11 cellular contexts compared by ENCODE assay signal in the genomic region with DNA sequence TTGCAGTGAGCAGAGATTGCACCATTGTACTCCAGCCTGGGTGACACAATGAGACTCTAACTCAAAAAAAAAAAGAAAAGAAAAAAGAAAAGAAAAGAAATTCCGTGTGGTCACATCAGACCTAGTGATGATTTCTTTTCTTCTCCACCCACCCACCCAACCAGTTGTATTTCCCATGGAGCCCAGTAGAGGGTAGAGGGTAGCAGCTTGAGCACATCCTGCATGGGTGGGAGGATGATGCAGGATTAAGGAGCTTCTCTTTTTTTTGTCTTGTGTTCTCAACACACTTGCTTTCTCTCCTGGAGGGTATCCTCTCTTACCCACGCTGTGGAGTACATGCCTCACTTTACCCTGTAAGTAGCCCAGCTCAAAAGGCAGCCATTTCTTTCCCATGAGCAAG.
DNase-seq lines count a peak whose midpoint lies in the region; ATAC-seq and TF ChIP-seq lines count a peak whose summit lies in the region.
"Had no signal": no experiment of that assay in that cellular context is flagged by ENCODE, and none has a peak within 500 bp of the region (broad histone marks: within the 10 kb centered on the region; RNA-seq: fewer than 3 reads in every experiment).

No MANE protein-coding gene starts in this region.

- peak; percentile 57 for DNase-seq in activated CD4-positive, alpha-beta T cell treated with anti-CD3 and anti-CD28 coated beads for 36 hours
- DNase-seq in activated CD4-positive, alpha-beta T cell treated with anti-CD3 and anti-CD28 coated beads, Interleukin-2, amount 50 U/mL, for 1 hour: no peak
- DNase-seq in HFF-Myc (ENCODE audit: extremely low read depth, low read depth) (no peak), SKM-1 (lab: John Stamatoyannopoulos, UW; ENCODE audit: unreplicated experiment) (peak; percentile 27), iris pigment epithelial cell (ENCODE audit: low read depth) (peak; percentile 14), DMS153 (lab: John Stamatoyannopoulos, UW) (no peak), right cardiac atrium (no peak)
- DNase-seq: NCI-H345, thyroid gland had no signal

- H3K4me1 Mint-ChIP-seq in activated CD4-positive, alpha-beta T cell treated with anti-CD3 and anti-CD28 coated beads for 36 hours: peaks cover 7% of the 10 kb centered on the region

- CTCF ChIA-PET in activated CD4-positive, alpha-beta T cell treated with anti-CD3 and anti-CD28 coated beads for 36 hours (lab: Charles Lee): interaction anchor here (0.9 to 1.8 kb wide), 3 partner anchors 275 to 468 kb away, joined by 3 to 5 read pairs (median 3); no protein-coding TSS in a partner anchor

- H3K4me1 ChIP-seq in right cardiac atrium (ENCODE audit: control insufficient read depth, insufficient read depth, low read length): no peaks in the 10 kb centered on the region
- H3K4me1 ChIP-seq: HAP-1, thyroid gland had no signal

- no peak overlapping the region for H3K4me3 Mint-ChIP-seq in activated CD4-positive, alpha-beta T cell treated with anti-CD3 and anti-CD28 coated beads for 36 hours

- peaks cover 2% of the 10 kb centered on the region for H3K27me3 Mint-ChIP-seq in activated CD4-positive, alpha-beta T cell treated with anti-CD3 and anti-CD28 coated beads for 36 hours

- no peak overlapping the region for H3K27ac Mint-ChIP-seq in activated CD4-positive, alpha-beta T cell treated with anti-CD3 and anti-CD28 coated beads for 36 hours

- H3K4me3 ChIP-seq in HFF-Myc (replicated peaks; ENCODE audit: low read depth, low read length): no peak overlapping the region
- H3K4me3 ChIP-seq in right cardiac atrium (ENCODE audit: low read length): no peak overlapping the region
- H3K4me3 ChIP-seq: HAP-1, thyroid gland had no signal

- H3K27ac ChIP-seq in right cardiac atrium (ENCODE audit: low read length): no peak overlapping the region
- H3K27ac ChIP-seq: thyroid gland had no signal

- intact Hi-C loops in activated CD4-positive, alpha-beta T cell treated with anti-CD3 and anti-CD28 coated beads for 36 hours (cut with DNase I, micrococcal nuclease): no loop called here
- intact Hi-C loops in right cardiac atrium (cut with DNase I): no loop called here

- 65% methylated on average over 2 of the region's 2 CpGs for whole genome bisulfite sequencing in right cardiac atrium

- H3K27me3 ChIP-seq in right cardiac atrium (ENCODE audit: control insufficient read depth, insufficient read depth): no peaks in the 10 kb centered on the region
- H3K27me3 ChIP-seq: thyroid gland had no signal

- peak; percentile 24 for TF ChIP-seq CTCF in HFF-Myc (IDR thresholded peaks at IDR 0.05; ENCODE audit: low read depth, low read length, missing control alignments)

- no peaks in the 10 kb centered on the region for H3K36me3 Mint-ChIP-seq in activated CD4-positive, alpha-beta T cell treated with anti-CD3 and anti-CD28 coated beads for 36 hours (ENCODE audit: low read depth)

- H3K9me3 Mint-ChIP-seq in activated CD4-positive, alpha-beta T cell treated with anti-CD3 and anti-CD28 coated beads for 36 hours (ENCODE audit: low read depth): peaks cover 2% of the 10 kb centered on the region

- no peaks in the 10 kb centered on the region for H3K9me3 ChIP-seq in right cardiac atrium (ENCODE audit: control insufficient read depth, low read length)
- H3K9me3 ChIP-seq: HAP-1, thyroid gland had no signal

- ATAC-seq in activated CD4-positive, alpha-beta T cell treated with anti-CD3 and anti-CD28 coated beads for 36 hours: peak; percentile 80
- ATAC-seq in right cardiac atrium (no peak), GM21723 (IDR thresholded peaks at IDR 0.05; ENCODE audit: unreplicated experiment) (no peak)

- POLR2A ChIA-PET in activated CD4-positive, alpha-beta T cell treated with anti-CD3 and anti-CD28 coated beads for 36 hours (lab: Charles Lee): no interaction called here

Comparison
In these comparisons a context has a peak if more than half of its experiments do, and no peak if none do; other contexts are left out.
1. DNase-seq: peak in activated CD4-positive, alpha-beta T cell treated with anti-CD3 and anti-CD28 coated beads for 36 hours (single experiment), SKM-1 (single experiment) and iris pigment epithelial cell (single experiment); none in activated CD4-positive, alpha-beta T cell treated with anti-CD3 and anti-CD28 coated beads, Interleukin-2, amount 50 U/mL, for 1 hour (single experiment), HFF-Myc (single experiment), DMS153 (single experiment) and right cardiac atrium (0 of 3).